ENCODE assay signal across 5 cellular contexts in genomic region chr9:30714389-30714788, GRCh38.
"Had no signal": no experiment of that assay in that cellular context is flagged by ENCODE, and none has a peak within 500 bp of the region (broad histone marks: within the 10 kb centered on the region; RNA-seq: fewer than 3 reads in every experiment).

No MANE protein-coding gene starts in this region.

- H3K4me3 ChIP-seq: K562 had no signal

- DNase-seq: IMR-90, KBM-7 had no signal

- ATAC-seq: HepG2, K562 had no signal

- H3K27ac ChIP-seq: HL-60 had no signal
